ENCODE assay signal across 1 cellular context in genomic region chr16:23668225-23668624, GRCh38.
TF ChIP-seq lines count a peak whose summit lies in the region.

No MANE protein-coding gene starts in this region.

TF ChIP-seq in SK-N-SH, 30 proteins besides CTCF, POLR2A, EP300 and RAD21:
- TF ChIP-seq, protein P1, sequence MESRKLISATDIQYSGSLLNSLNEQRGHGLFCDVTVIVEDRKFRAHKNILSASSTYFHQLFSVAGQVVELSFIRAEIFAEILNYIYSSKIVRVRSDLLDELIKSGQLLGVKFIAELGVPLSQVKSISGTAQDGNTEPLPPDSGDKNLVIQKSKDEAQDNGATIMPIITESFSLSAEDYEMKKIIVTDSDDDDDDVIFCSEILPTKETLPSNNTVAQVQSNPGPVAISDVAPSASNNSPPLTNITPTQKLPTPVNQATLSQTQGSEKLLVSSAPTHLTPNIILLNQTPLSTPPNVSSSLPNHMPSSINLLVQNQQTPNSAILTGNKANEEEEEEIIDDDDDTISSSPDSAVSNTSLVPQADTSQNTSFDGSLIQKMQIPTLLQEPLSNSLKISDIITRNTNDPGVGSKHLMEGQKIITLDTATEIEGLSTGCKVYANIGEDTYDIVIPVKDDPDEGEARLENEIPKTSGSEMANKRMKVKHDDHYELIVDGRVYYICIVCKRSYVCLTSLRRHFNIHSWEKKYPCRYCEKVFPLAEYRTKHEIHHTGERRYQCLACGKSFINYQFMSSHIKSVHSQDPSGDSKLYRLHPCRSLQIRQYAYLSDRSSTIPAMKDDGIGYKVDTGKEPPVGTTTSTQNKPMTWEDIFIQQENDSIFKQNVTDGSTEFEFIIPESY (IDR thresholded peaks at IDR 0.05; ENCODE audit: borderline replicate concordance, low read depth): no peak
- no peak for TF ChIP-seq RFX5 (IDR thresholded peaks at IDR 0.05; ENCODE audit: low read length)
